In genomic region chr19:42268142-42268703, GRCh38 we compare ENCODE assay signal across 8 cellular contexts. TPM values are rescaled to one million over a fixed set of nuclear protein-coding genes. Genes with fewer than 3 reads are reported as not detected.
DNase-seq lines count a peak whose midpoint lies in the region; ATAC-seq and TF ChIP-seq lines count a peak whose summit lies in the region.

No MANE protein-coding gene starts in this region.

- no peak for TF ChIP-seq CTCF in left lung (IDR thresholded peaks at IDR 0.05)

- H3K4me3 ChIP-seq in BLaER1 (peak overlapping the region; percentile 71), left lung (peak overlapping the region; percentile 46 to 60)

- H3K4me1 ChIP-seq in BLaER1, result peaks cover 47% of the 10 kb centered on the region
- H3K4me1 ChIP-seq in left lung, result peaks cover 7 to 35% of the 10 kb centered on the region in 2 donors

- H3K27ac ChIP-seq in BLaER1, result peak overlapping the region; percentile 99
- peak overlapping the region; percentile 94 to 96 for H3K27ac ChIP-seq in left lung

- DNase-seq in NCI-H524 treated with DMSO at 0.1 percent for 48 hours (lab: John Stamatoyannopoulos, UW), result peak; percentile 94
- DNase-seq in activated CD4-positive, alpha-beta T cell treated with anti-CD3 and anti-CD28 coated beads for 48 hours, result peak; percentile 98
- DNase-seq in dermis blood vessel endothelial cell, result peak; percentile 100
- DNase-seq in left lung, result peak; percentile 96 to 99
- DNase-seq in stimulated activated CD4-positive, alpha-beta T cell treated with anti-CD3 and anti-CD28 coated beads, Interleukin-2, amount 100 ng/mL, for 4 hours (ENCODE audit: low read depth), result peak; percentile 99

- ATAC-seq in GM19328 (IDR thresholded peaks at IDR 0.05; ENCODE audit: unreplicated experiment) (peak; percentile 61), HG03460 (IDR thresholded peaks at IDR 0.05; ENCODE audit: unreplicated experiment) (peak; percentile 47), left lung (peak; percentile 82)

- H3K9ac ChIP-seq in BLaER1, result peak overlapping the region; percentile 98

- intact Hi-C loops in left lung (cut with DNase I), result no loop called here

- H4K20me1 ChIP-seq in BLaER1, result no peaks in the 10 kb centered on the region

- H3K36me3 ChIP-seq in BLaER1 (peaks cover 19% of the 10 kb centered on the region), left lung (peaks cover 0 to 16% of the 10 kb centered on the region in 2 donors)

- no peaks in the 10 kb centered on the region for H3K27me3 ChIP-seq in BLaER1
- H3K27me3 ChIP-seq in left lung, result no peaks in the 10 kb centered on the region

- H3K4me2 ChIP-seq in BLaER1, result peak overlapping the region; percentile 96

- H3K9me3 ChIP-seq in BLaER1 (no peaks in the 10 kb centered on the region), left lung (no peaks in the 10 kb centered on the region)

RNA-seq across cellular contexts. Expression of gene CIC, which starts 0.8 kb away (rescaled TPM):
- 20.6 and 39.7 TPM in 2 replicates for total RNA-seq in dermis blood vessel endothelial cell
- total RNA-seq in left lung, result 10 to 100 TPM; 59.8 to 76.1 TPM

RNA-seq across cellular contexts. Expression of gene ERF, which starts 13.3 kb away (rescaled TPM):
- total RNA-seq in dermis blood vessel endothelial cell (32.7 and 42.4 TPM in 2 replicates), left lung (10 to 100 TPM; 47.0 to 55.0 TPM)

RNA-seq across cellular contexts. Expression of gene GSK3A, which starts 25.8 kb away (rescaled TPM):
- total RNA-seq in dermis blood vessel endothelial cell, result 16.7 and 28.0 TPM in 2 replicates
- total RNA-seq in left lung, result 10 to 100 TPM; 33.4 to 40.3 TPM

RNA-seq across cellular contexts. Expression of gene PRR19, which starts 33.7 kb away (rescaled TPM):
- total RNA-seq in dermis blood vessel endothelial cell, result 0.84 and 1.2 TPM in 2 replicates
- total RNA-seq in left lung, result 1 to 10 TPM; 1.1 TPM

RNA-seq across cellular contexts. Expression of gene PAFAH1B3, which starts 34.2 kb away (rescaled TPM):
- total RNA-seq in dermis blood vessel endothelial cell (38.5 and 40.2 TPM in 2 replicates), left lung (10 to 100 TPM; 25.0 to 25.7 TPM)

Comparison
In these comparisons a context has a peak if more than half of its experiments do, and no peak if none do; other contexts are left out.
1. Peak in every context shown above with its lines: DNase-seq, ATAC-seq, H3K4me3 ChIP-seq and H3K27ac ChIP-seq.